ENCODE assay signal across 7 cellular contexts in genomic region chr15:64326458-64326857, GRCh38. TPM values are rescaled to one million over a fixed set of nuclear protein-coding genes. Genes with fewer than 3 reads are reported as not detected.
A peak's percentile ranks its signal among the peaks of the same experiment; 100 is the strongest.
DNase-seq lines count a peak whose midpoint lies in the region; ATAC-seq, FAIRE-seq and TF ChIP-seq lines count a peak whose summit lies in the region.
"Not testable (repeated sequence)": the region's sequence is repeated elsewhere in the genome, so short reads cannot be mapped to it uniquely, and the experiment has no call there.

No MANE protein-coding gene starts in this region.

- peak; percentile 12 for DNase-seq in NCI-H748 (lab: John Stamatoyannopoulos, UW; ENCODE audit: unreplicated experiment)
- not testable (repeated sequence) for DNase-seq in K562 (ENCODE audit: extremely low read depth in 1 of 4, low spot score in 3 of 4); keratinocyte (ENCODE audit: low read depth, low spot score); neural progenitor cell (ENCODE audit: low spot score)

- H3K27ac ChIP-seq in HUES48 (ENCODE audit: low read depth, low read length); K562 (ENCODE audit: extremely low read depth, low read depth, low read length); neural progenitor cell: not testable (repeated sequence)
- H3K27ac ChIP-seq in keratinocyte (ENCODE audit: control insufficient read depth, insufficient read depth, low read length), result peak overlapping the region; percentile 49

- H3K4me1 ChIP-seq in ES-I3 (ENCODE audit: insufficient read depth, low read length); HUES48 (ENCODE audit: control insufficient read depth, insufficient read depth, low read length); K562 (replicated peaks in 1 of 2; ENCODE audit: control insufficient read depth in 2 of 2, insufficient read depth in 2 of 2, low read length in 2 of 2); keratinocyte (ENCODE audit: control insufficient read depth, extremely low read depth, insufficient read depth, low read length); neural progenitor cell: not testable (repeated sequence)

- not testable (repeated sequence) for H3K9me3 ChIP-seq in ES-I3 (ENCODE audit: control insufficient read depth, insufficient read depth, low read length); HUES48 (ENCODE audit: control insufficient read depth, insufficient read depth, low read length); K562 (replicated peaks; ENCODE audit: control insufficient read depth, insufficient read depth, low read depth, low read length); keratinocyte (ENCODE audit: control insufficient read depth, low read depth, low read length); neural progenitor cell (ENCODE audit: low read depth)

- not testable (repeated sequence) for H3K4me1 Mint-ChIP-seq in neural progenitor cell

- H3K27me3 ChIP-seq in HUES48 (ENCODE audit: control insufficient read depth, insufficient read depth, low read length); K562 (ENCODE audit: control insufficient read depth in 2 of 2, insufficient read depth in 2 of 2, low read length in 2 of 2); keratinocyte (ENCODE audit: control insufficient read depth, extremely low read depth, insufficient read depth, low read length); neural progenitor cell: not testable (repeated sequence)

- H3K4me2 ChIP-seq in K562 (ENCODE audit: insufficient read depth, low read length); keratinocyte (ENCODE audit: control insufficient read depth, extremely low read depth, insufficient read depth, low read depth, low read length): not testable (repeated sequence)
- peak overlapping the region; percentile 10 for H3K4me2 ChIP-seq in neural progenitor cell

- not testable (repeated sequence) for TF ChIP-seq POLR2A in K562 (conservative IDR thresholded peaks at IDR 0.05)

- not testable (repeated sequence) for ATAC-seq in K562
- ATAC-seq in esophagus mucosa, result peak; percentile 75

- 92% methylated on average over 11 of the region's 20 CpGs for WGBS in K562 (ENCODE audit: insufficient coverage, low coverage, missing lambda C conversion rate)

- H2AFZ ChIP-seq in K562 (ENCODE audit: low read depth, low read length); keratinocyte (ENCODE audit: control insufficient read depth, low read length); neural progenitor cell (replicated peaks): not testable (repeated sequence)

- H3K9me1 ChIP-seq in K562 (ENCODE audit: control insufficient read depth, insufficient read depth, low read length); keratinocyte (ENCODE audit: control insufficient read depth, extremely low read depth, insufficient read depth, low read length): not testable (repeated sequence)

- POLR2A ChIA-PET in K562 (lab: Yijun Ruan, JAX), result interaction anchor here (0.6 kb wide), 1 partner anchor 33 kb away, joined by 3 read pairs; no protein-coding TSS in a partner anchor

- not testable (repeated sequence) for H3K36me3 Mint-ChIP-seq in neural progenitor cell

- not testable (repeated sequence) for H4K20me1 ChIP-seq in K562 (replicated peaks; ENCODE audit: control insufficient read depth, insufficient read depth, low read length); keratinocyte (ENCODE audit: control insufficient read depth, extremely low read depth, insufficient read depth, low read length); neural progenitor cell (ENCODE audit: low read depth)

- H3K4me3 ChIP-seq in HUES48 (ENCODE audit: low read depth, low read length) (peak overlapping the region; percentile 52), keratinocyte (ENCODE audit: control insufficient read depth in 2 of 3, extremely low read depth in 1 of 3, insufficient read depth in 2 of 3, low read depth in 1 of 3, low read length in 3 of 3) (peak overlapping the region in 2 of 3 experiments; percentile 20)
- not testable (repeated sequence) for H3K4me3 ChIP-seq in K562, neural progenitor cell

- not testable (repeated sequence) for TF ChIP-seq EP300 in K562 (IDR thresholded peaks at IDR 0.05; ENCODE audit: low read length)

- dilution Hi-C loops in keratinocyte (cut with MboI; ENCODE audit: extremely low pct_ligation_motif_present, low sequenced_read_pairs), result not testable (repeated sequence)

- CTCF ChIA-PET in K562 (lab: Yijun Ruan, JAX; ENCODE audit: low intra/inter-chr PET ratio), result not testable (repeated sequence)

- not testable (repeated sequence) for H3K9me3 Mint-ChIP-seq in neural progenitor cell

- H3K27ac Mint-ChIP-seq in neural progenitor cell, result not testable (repeated sequence)

- not testable (repeated sequence) for TF ChIP-seq CTCF in K562 (IDR thresholded peaks at IDR 0.05 in 2 of 3, conservative IDR thresholded peaks at IDR 0.05 in 1 of 3; ENCODE audit: insufficient read depth in 2 of 3, low read depth in 1 of 3, low read length in 3 of 3); keratinocyte (optimal IDR thresholded peaks at IDR 0.05 in 1 of 3, IDR thresholded peaks at IDR 0.05 in 1 of 3, conservative IDR thresholded peaks at IDR 0.05 in 1 of 3; ENCODE audit: extremely low read depth in 1 of 3, insufficient read depth in 2 of 3, low read length in 3 of 3); neural progenitor cell (IDR thresholded peaks at IDR 0.05)

- TF ChIP-seq RAD21 in K562 (CRISPR knock-in tag; conservative IDR thresholded peaks at IDR 0.05 in 1 of 2, IDR thresholded peaks at IDR 0.05 in 1 of 2), result not testable (repeated sequence)

- H3K27me3 Mint-ChIP-seq in neural progenitor cell (ENCODE audit: insufficient read depth, low read depth), result not testable (repeated sequence)

- not testable (repeated sequence) for H3K4me3 Mint-ChIP-seq in neural progenitor cell

- not testable (repeated sequence) for BruUV-seq in K562 (replicated peaks; lab: Mats Ljungman, UMichigan)

- H3K36me3 ChIP-seq in ES-I3 (ENCODE audit: insufficient read depth, low read length); HUES48 (ENCODE audit: control insufficient read depth, insufficient read depth, low read length); K562 (ENCODE audit: control insufficient read depth, insufficient read depth, low read length); keratinocyte (ENCODE audit: control insufficient read depth in 2 of 2, extremely low read depth in 1 of 2, insufficient read depth in 2 of 2, low read length in 2 of 2); neural progenitor cell: not testable (repeated sequence)

- in situ Hi-C loops in K562 (cut with MboI), result not testable (repeated sequence)

- peak overlapping the region; percentile 62; the same call in 1 of the 2 replicates for H3K9ac ChIP-seq in ES-I3 (ENCODE audit: low read depth, low read length)
- H3K9ac ChIP-seq in HUES48 (ENCODE audit: low read depth, low read length); K562 (ENCODE audit: insufficient read depth in 1 of 2, low read depth in 2 of 2, low read length in 2 of 2); neural progenitor cell: not testable (repeated sequence)
- H3K9ac ChIP-seq in keratinocyte (ENCODE audit: control insufficient read depth, extremely low read depth, insufficient read depth, low read length), result peak overlapping the region; percentile 37

- intact Hi-C loops in K562 (cut with micrococcal nuclease), result not testable (repeated sequence)

- H3K79me2 ChIP-seq in K562 (ENCODE audit: control insufficient read depth, insufficient read depth, low read length), result not testable (repeated sequence)
- H3K79me2 ChIP-seq in keratinocyte (ENCODE audit: control insufficient read depth, insufficient read depth, low read length) (peaks cover 46% of the 10 kb centered on the region), neural progenitor cell (ENCODE audit: low read depth) (peaks cover 30% of the 10 kb centered on the region)

- FAIRE-seq in K562 (lab: Jason Lieb, UNC); keratinocyte (lab: Jason Lieb, UNC): not testable (repeated sequence)

- peaks cover 12% of the 10 kb centered on the region for H3F3A ChIP-seq in neural progenitor cell (ENCODE audit: low read depth)

RNA-seq across cellular contexts. Expression of gene CSNK1G1, which starts 29.5 kb away (rescaled TPM):
- 83.4 and 132 TPM in 2 replicates for total RNA-seq in K562 (2011; cell fraction: chromatin; rRNA removed; ENCODE audit: low replicate concordance)
- 20.8 and 30.8 TPM in 2 replicates for total RNA-seq in K562 (2011; cell fraction: nucleolus; rRNA removed)
- 39.4 and 57.0 TPM in 2 replicates for total RNA-seq in K562 (2011; cell fraction: nucleoplasm; rRNA removed)
- total RNA-seq in K562 (2014; rRNA removed) (6.9 and 9.4 TPM in 2 replicates), K562 (2014; rRNA removed; fragmentation: Illumina TruSeq; extraction: Trizol) (12.7 and 13.0 TPM in 2 replicates), K562 (2015; rRNA removed; fragmentation: Illumina TruSeq; extraction: Trizol) (12.0 and 13.5 TPM in 2 replicates), K562 (2021) (10.2 and 10.4 TPM in 2 replicates), esophagus mucosa (17.3 TPM), neural progenitor cell (ENCODE audit: low replicate concordance) (20.5 and 23.0 TPM in 2 replicates)
- polyA plus RNA-seq in K562 (2011; rRNA removed) (16.3 and 18.5 TPM in 2 replicates), K562 (2014; fragmentation: Illumina TruSeq; extraction: Trizol) (8.3 and 9.5 TPM in 2 replicates), K562 (2014; fragmentation: Nextera tagmentation; extraction: Ambion mirVana) (1 to 10 TPM; 4.5 to 4.9 TPM), K562 (2014; rRNA removed) (5.6 and 5.9 TPM in 2 replicates), keratinocyte (20.4 to 28.9 TPM (median 23.8 TPM) in 3 replicates)
- polyA plus RNA-seq in K562 (2011; cell fraction: cytosol; rRNA removed), result 6.1 and 8.8 TPM in 2 replicates
- polyA plus RNA-seq in K562 (2011; cell fraction: nucleus; rRNA removed), result 6.9 and 10.2 TPM in 2 replicates
- polyA plus RNA-seq in K562 (2012), result 5.8 and 6.1 TPM in 2 replicates
- 69.5 and 73.1 TPM in 2 replicates for polyA minus RNA-seq in K562 (2011; rRNA and poly(A)+ RNA removed)
- polyA minus RNA-seq in K562 (2011; cell fraction: cytosol; rRNA and poly(A)+ RNA removed), result 17.4 and 18.8 TPM in 2 replicates
- polyA minus RNA-seq in K562 (2011; cell fraction: nucleus; rRNA and poly(A)+ RNA removed), result 14.5 and 42.1 TPM in 2 replicates
- 17.7 TPM for polyA plus RNA-seq in keratinocyte (2011; ENCODE audit: low read depth)
- polyA plus RNA-seq in keratinocyte (2011; cell fraction: cytosol; rRNA removed), result 12.2 and 25.9 TPM in 2 replicates
- 33.5 and 34.1 TPM in 2 replicates for polyA plus RNA-seq in keratinocyte (2011; cell fraction: nucleus; rRNA removed)
- polyA plus RNA-seq in keratinocyte (2012; ENCODE audit: low replicate concordance), result 11.9 and 13.5 TPM in 2 replicates
- 21.3 to 111 TPM (median 54.6 TPM) in 3 replicates for polyA minus RNA-seq in keratinocyte
- polyA minus RNA-seq in keratinocyte (2011; cell fraction: cytosol; rRNA and poly(A)+ RNA removed), result 38.6 TPM
- polyA minus RNA-seq in keratinocyte (2011; cell fraction: nucleus; rRNA and poly(A)+ RNA removed), result 64.7 and 102 TPM in 2 replicates

RNA-seq across cellular contexts. Expression of gene PCLAF, which starts 54.8 kb away (rescaled TPM):
- 103 and 143 TPM in 2 replicates for total RNA-seq in K562 (2011; cell fraction: chromatin; rRNA removed; ENCODE audit: low replicate concordance)
- total RNA-seq in K562 (2011; cell fraction: nucleolus; rRNA removed), result 66.6 and 68.9 TPM in 2 replicates
- 73.7 and 109 TPM in 2 replicates for total RNA-seq in K562 (2011; cell fraction: nucleoplasm; rRNA removed)
- total RNA-seq in K562 (2014; rRNA removed), result 112 and 135 TPM in 2 replicates
- 305 and 406 TPM in 2 replicates for total RNA-seq in K562 (2014; rRNA removed; fragmentation: Illumina TruSeq; extraction: Trizol)
- total RNA-seq in K562 (2015; rRNA removed; fragmentation: Illumina TruSeq; extraction: Trizol), result 111 and 113 TPM in 2 replicates
- total RNA-seq in K562 (2021), result 132 and 161 TPM in 2 replicates
- 331 and 560 TPM in 2 replicates for polyA plus RNA-seq in K562 (2011; rRNA removed)
- 75.7 and 121 TPM in 2 replicates for polyA plus RNA-seq in K562 (2011; cell fraction: cytosol; rRNA removed)
- polyA plus RNA-seq in K562 (2011; cell fraction: nucleus; rRNA removed), result 192 and 207 TPM in 2 replicates
- polyA plus RNA-seq in K562 (2012), result 196 and 232 TPM in 2 replicates
- polyA plus RNA-seq in K562 (2014; fragmentation: Illumina TruSeq; extraction: Trizol), result 427 and 492 TPM in 2 replicates
- polyA plus RNA-seq in K562 (2014; fragmentation: Nextera tagmentation; extraction: Ambion mirVana), result 100 to 1,000 TPM; 715 to 881 TPM
- 360 and 565 TPM in 2 replicates for polyA plus RNA-seq in K562 (2014; rRNA removed)
- 191 and 212 TPM in 2 replicates for polyA minus RNA-seq in K562 (2011; rRNA and poly(A)+ RNA removed)
- 29.5 and 33.0 TPM in 2 replicates for polyA minus RNA-seq in K562 (2011; cell fraction: cytosol; rRNA and poly(A)+ RNA removed)
- 17.4 and 19.5 TPM in 2 replicates for polyA minus RNA-seq in K562 (2011; cell fraction: nucleus; rRNA and poly(A)+ RNA removed)
- 18.3 TPM for total RNA-seq in esophagus mucosa
- 11.0 to 55.0 TPM (median 37.7 TPM) in 3 replicates for polyA plus RNA-seq in keratinocyte
- 1.8 TPM for polyA plus RNA-seq in keratinocyte (2011; ENCODE audit: low read depth)
- polyA plus RNA-seq in keratinocyte (2011; cell fraction: cytosol; rRNA removed), result 10.7 and 13.9 TPM in 2 replicates
- polyA plus RNA-seq in keratinocyte (2011; cell fraction: nucleus; rRNA removed), result 3.5 and 6.9 TPM in 2 replicates
- 2.7 and 24.7 TPM in 2 replicates for polyA plus RNA-seq in keratinocyte (2012; ENCODE audit: low replicate concordance)
- polyA minus RNA-seq in keratinocyte, result 4.1 to 12.2 TPM (median 5.7 TPM) in 3 replicates
- polyA minus RNA-seq in keratinocyte (2011; cell fraction: cytosol; rRNA and poly(A)+ RNA removed), result 3.5 TPM
- polyA minus RNA-seq in keratinocyte (2011; cell fraction: nucleus; rRNA and poly(A)+ RNA removed), result 0.62 and 1.4 TPM in 2 replicates
- total RNA-seq in neural progenitor cell (ENCODE audit: low replicate concordance), result 119 and 220 TPM in 2 replicates
